Comparison of ENCODE assay signal across 21 cellular contexts in the genomic region with DNA sequence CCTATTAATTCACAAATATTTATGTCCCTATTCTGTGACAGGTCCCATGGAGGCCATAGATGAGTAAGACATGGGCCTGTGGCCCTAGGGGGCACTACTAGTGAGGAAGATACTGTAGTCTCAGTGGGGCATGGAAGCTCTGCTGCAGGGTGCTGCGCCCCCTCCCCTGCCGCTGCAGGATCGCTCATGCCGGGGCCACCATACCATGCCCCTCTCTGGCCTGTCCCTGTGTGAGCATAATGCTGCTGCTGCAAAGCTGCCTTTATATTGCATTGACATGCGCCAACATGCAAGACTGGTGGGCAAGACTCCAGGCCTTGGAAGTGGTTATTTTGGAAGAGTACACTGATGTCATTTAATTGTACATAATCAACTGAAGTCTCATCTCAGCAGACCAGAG.
DNase-seq lines count a peak whose midpoint lies in the region; ATAC-seq and TF ChIP-seq lines count a peak whose summit lies in the region.
"Had no signal": no experiment of that assay in that cellular context is flagged by ENCODE, and none has a peak within 500 bp of the region (broad histone marks: within the 10 kb centered on the region; RNA-seq: fewer than 3 reads in every experiment).

No MANE protein-coding gene starts in this region.

- H2BK120ac ChIP-seq in IMR-90 (ENCODE audit: low read depth, low read length) (peak overlapping the region; percentile 86), mesenchymal stem cell (ENCODE audit: low read depth, low read length) (no peak overlapping the region)

- no peaks in the 10 kb centered on the region for H3K27me3 ChIP-seq in IMR-90 (ENCODE audit: control insufficient read depth, insufficient read depth, low read length)
- peaks cover 0 to 48% of the 10 kb centered on the region in 2 experiments for H3K27me3 ChIP-seq in mesenchymal stem cell (ENCODE audit: control insufficient read depth in 1 of 2, insufficient read depth in 1 of 2, low read length in 2 of 2)
- H3K27me3 ChIP-seq in effector memory CD4-positive, alpha-beta T cell (replicated peaks; ENCODE audit: control insufficient read depth, insufficient read depth, low read length, poor library complexity, severe bottlenecking) = no peaks in the 10 kb centered on the region
- H3K27me3 ChIP-seq: tibial nerve had no signal

- H3K4me1 ChIP-seq in IMR-90 (ENCODE audit: control insufficient read depth, insufficient read depth, low read length) (peaks cover 9% of the 10 kb centered on the region), mesenchymal stem cell (ENCODE audit: control insufficient read depth, insufficient read depth, low read depth, low read length) (no peaks in the 10 kb centered on the region)
- no peaks in the 10 kb centered on the region for H3K4me1 ChIP-seq in effector memory CD4-positive, alpha-beta T cell (ENCODE audit: control insufficient read depth, insufficient read depth, low read length, poor library complexity, severe bottlenecking)
- H3K4me1 ChIP-seq: pancreas, tibial nerve had no signal

- H3K4me3 ChIP-seq in IMR-90 (ENCODE audit: insufficient read depth, low read depth, low read length) (no peak overlapping the region), mesenchymal stem cell (ENCODE audit: insufficient read depth in 1 of 2, low read depth in 1 of 2, low read length in 2 of 2) (no peak overlapping the region)
- H3K4me3 ChIP-seq in effector memory CD4-positive, alpha-beta T cell (ENCODE audit: insufficient read depth, low read depth, low read length, poor library complexity, severe bottlenecking) = no peak overlapping the region
- H3K4me3 ChIP-seq: pancreas, tibial nerve had no signal

- H2AFZ ChIP-seq in IMR-90 (replicated peaks; ENCODE audit: low read length, poor library complexity) (no peak overlapping the region), mesenchymal stem cell (ENCODE audit: low read depth, low read length) (no peak overlapping the region)

- H3K9me3 Mint-ChIP-seq in activated T-cell treated with anti-CD3 and anti-CD28 coated beads, Interleukin-2, amount 50 U/mL, for 72 hours = peaks cover 2 to 5% of the 10 kb centered on the region in 2 donors
- no peaks in the 10 kb centered on the region for H3K9me3 Mint-ChIP-seq in activated T-cell treated with anti-CD3 and anti-CD28 coated beads, Interleukin-2, amount 50 U/mL, for 4 hours
- H3K9me3 Mint-ChIP-seq in activated naive CD8-positive, alpha-beta T cell (ENCODE audit: low read depth) = no peaks in the 10 kb centered on the region
- H3K9me3 Mint-ChIP-seq: WTC11 had no signal

- WGBS in IMR-90 (ENCODE audit: extremely low coverage in 2 of 2, insufficient read length in 1 of 2), 2 experiments = no CpG with 5 or more reads among the region's 5 CpGs
- 100% methylated on average over 5 of the region's 5 CpGs for WGBS in mesenchymal stem cell

- peaks cover 11% of the 10 kb centered on the region for H3K27me3 Mint-ChIP-seq in activated T-cell treated with anti-CD3 and anti-CD28 coated beads, Interleukin-2, amount 50 U/mL, for 72 hours (ENCODE audit: low read depth)
- peaks cover 7% of the 10 kb centered on the region for H3K27me3 Mint-ChIP-seq in activated T-cell treated with anti-CD3 and anti-CD28 coated beads, Interleukin-2, amount 50 U/mL, for 4 hours (ENCODE audit: low read depth)
- peaks cover 3% of the 10 kb centered on the region for H3K27me3 Mint-ChIP-seq in activated naive CD8-positive, alpha-beta T cell

- peak overlapping the region; percentile 22 for H3K27ac Mint-ChIP-seq in activated T-cell treated with anti-CD3 and anti-CD28 coated beads, Interleukin-2, amount 50 U/mL, for 72 hours
- H3K27ac Mint-ChIP-seq in activated naive CD8-positive, alpha-beta T cell = peak overlapping the region; percentile 31
- H3K27ac Mint-ChIP-seq: WTC11 had no signal

- BruUV-seq in IMR-90 (replicated peaks; lab: Mats Ljungman, UMichigan) = no TSS peak

- TF ChIP-seq CTCF in IMR-90 (conservative IDR thresholded peaks at IDR 0.05; ENCODE audit: low read depth, low read length) = no peak

- H2BK15ac ChIP-seq in IMR-90 (ENCODE audit: low read depth, low read length) (peak overlapping the region; percentile 46; the same call in 1 of the 3 replicates), mesenchymal stem cell (ENCODE audit: low read depth, poor library complexity, severe bottlenecking) (no peak overlapping the region)

- H3K9me3 ChIP-seq in IMR-90 (ENCODE audit: control insufficient read depth, insufficient read depth, low read length) (no peaks in the 10 kb centered on the region), mesenchymal stem cell (ENCODE audit: control insufficient read depth, low read length) (no peaks in the 10 kb centered on the region)
- no peaks in the 10 kb centered on the region for H3K9me3 ChIP-seq in effector memory CD4-positive, alpha-beta T cell (ENCODE audit: control insufficient read depth, low read length)
- H3K9me3 ChIP-seq: pancreas had no signal

- dilution Hi-C loops in IMR-90 (cut with HindIII; ENCODE audit: low sequenced_read_pairs, unreplicated experiment) = no loop called here

- H3K14ac ChIP-seq in IMR-90 (replicated peaks; ENCODE audit: low read depth, low read length) (peak overlapping the region; percentile 58), mesenchymal stem cell (ENCODE audit: low read length in 2 of 2) (no peak overlapping the region)

- H3K79me1 ChIP-seq in IMR-90 (ENCODE audit: low read depth in 1 of 2, low read length in 2 of 2) (peaks cover 42 to 85% of the 10 kb centered on the region in 2 experiments), mesenchymal stem cell (replicated peaks; ENCODE audit: low read length, poor library complexity, severe bottlenecking) (no peaks in the 10 kb centered on the region)

- no peak for DNase-seq in activated T-cell treated with anti-CD3 and anti-CD28 coated beads, Interleukin-2, amount 50 U/mL, for 72 hours
- no peak for DNase-seq in activated T-cell treated with anti-CD3 and anti-CD28 coated beads, Interleukin-2, amount 50 U/mL, for 4 hours
- DNase-seq in IMR-90 (no peak), mesenchymal stem cell (no peak), NCI-H774 (lab: John Stamatoyannopoulos, UW) (no peak)
- no peak for DNase-seq in effector memory CD4-positive, alpha-beta T cell
- DNase-seq: activated gamma-delta T cell treated with Interleukin-2 at 50 U/mL for 16 hours, amygdala, H7, NCI-H1417, NCI-H2081 treated with DMSO at 0.1 percent for 48 hours, NCI-H345, NCI-H82, pancreas, SHP77, small intestine, T-helper 9 cell had no signal

- H2AK5ac ChIP-seq in IMR-90 (ENCODE audit: low read depth, low read length) (peak overlapping the region; percentile 69), mesenchymal stem cell (ENCODE audit: low read length, severe bottlenecking) (no peak overlapping the region)

- TF ChIP-seq RAD21 in IMR-90 (IDR thresholded peaks at IDR 0.05; ENCODE audit: low read length) = no peak

- POLR2A ChIA-PET in IMR-90 (lab: Charles Lee; ENCODE audit: unreplicated experiment) = no interaction called here

- peaks cover 62% of the 10 kb centered on the region for H3K4me1 Mint-ChIP-seq in activated T-cell treated with anti-CD3 and anti-CD28 coated beads, Interleukin-2, amount 50 U/mL, for 72 hours (ENCODE audit: low read depth)
- peaks cover 7% of the 10 kb centered on the region for H3K4me1 Mint-ChIP-seq in activated T-cell treated with anti-CD3 and anti-CD28 coated beads, Interleukin-2, amount 50 U/mL, for 4 hours (ENCODE audit: low read depth)
- peaks cover 10% of the 10 kb centered on the region for H3K4me1 Mint-ChIP-seq in activated naive CD8-positive, alpha-beta T cell (ENCODE audit: low read depth)

- peaks cover 5% of the 10 kb centered on the region; the same call in 1 of the 2 replicates for H4K20me1 ChIP-seq in IMR-90 (ENCODE audit: insufficient read depth, low read length)

- H2AK9ac ChIP-seq in IMR-90 (replicated peaks; ENCODE audit: low read depth, low read length, poor library complexity) = peak overlapping the region; percentile 9

- H2BK5ac ChIP-seq in IMR-90 (ENCODE audit: low read depth, low read length, poor library complexity, severe bottlenecking) (peak overlapping the region; percentile 44), mesenchymal stem cell (ENCODE audit: low read depth, low read length, poor library complexity, severe bottlenecking) (no peak overlapping the region)

- H4K91ac ChIP-seq in IMR-90 (ENCODE audit: insufficient read depth, low read depth, low read length) (peak overlapping the region; percentile 79), mesenchymal stem cell (ENCODE audit: low read length) (no peak overlapping the region)

- H3K9me1 ChIP-seq in IMR-90 (ENCODE audit: insufficient read depth, low read length) = peaks cover 32% of the 10 kb centered on the region

- peaks cover 2% of the 10 kb centered on the region; the same call in 1 of the 2 replicates for H3K36me3 ChIP-seq in IMR-90 (ENCODE audit: control insufficient read depth, insufficient read depth, low read length)
- H3K36me3 ChIP-seq in mesenchymal stem cell (ENCODE audit: control insufficient read depth in 1 of 2, insufficient read depth in 2 of 2, low read depth in 1 of 2, low read length in 2 of 2) = no peaks in the 10 kb centered on the region
- no peaks in the 10 kb centered on the region for H3K36me3 ChIP-seq in effector memory CD4-positive, alpha-beta T cell (ENCODE audit: control insufficient read depth, insufficient read depth, low read length)
- H3K36me3 ChIP-seq: pancreas, tibial nerve had no signal

- H3K4ac ChIP-seq in IMR-90 (ENCODE audit: low read depth, low read length) (peak overlapping the region; percentile 87), mesenchymal stem cell (ENCODE audit: low read depth in 1 of 2, low read length in 2 of 2) (no peak overlapping the region)

- ATAC-seq in activated T-cell treated with anti-CD3 and anti-CD28 coated beads, Interleukin-2, amount 50 U/mL, for 72 hours (replicated peaks in 1 of 2) = peak; percentile 2 to 4
- no peak for ATAC-seq in activated T-cell treated with anti-CD3 and anti-CD28 coated beads, Interleukin-2, amount 50 U/mL, for 4 hours
- ATAC-seq in IMR-90 (ENCODE audit: low read depth) = no peak
- ATAC-seq in GM21576 (IDR thresholded peaks at IDR 0.05; ENCODE audit: unreplicated experiment) = no peak
- ATAC-seq: pancreas, WTC11 had no signal

- H2BK12ac ChIP-seq in mesenchymal stem cell (ENCODE audit: low read length in 2 of 2) = no peak overlapping the region

- no peak overlapping the region for H4K5ac ChIP-seq in IMR-90 (ENCODE audit: low read depth, low read length)

- H3K23ac ChIP-seq in IMR-90 (ENCODE audit: low read depth, low read length) = peak overlapping the region; percentile 31; the same call in 1 of the 2 replicates
- H3K23ac ChIP-seq in mesenchymal stem cell (ENCODE audit: low read length in 2 of 2) = no peak overlapping the region

- intact Hi-C loops in IMR-90 (cut with micrococcal nuclease) = no loop called here

- H3K4me3 Mint-ChIP-seq in activated T-cell treated with anti-CD3 and anti-CD28 coated beads, Interleukin-2, amount 50 U/mL, for 72 hours = peak overlapping the region in 1 of 2 donors; percentile 3
- H3K4me3 Mint-ChIP-seq in activated T-cell treated with anti-CD3 and anti-CD28 coated beads, Interleukin-2, amount 50 U/mL, for 4 hours = no peak overlapping the region
- H3K4me3 Mint-ChIP-seq in activated naive CD8-positive, alpha-beta T cell = no peak overlapping the region
- H3K4me3 Mint-ChIP-seq: WTC11 had no signal

- peak overlapping the region; percentile 94 for H2BK20ac ChIP-seq in IMR-90 (ENCODE audit: low read depth, low read length)

- H4K8ac ChIP-seq in IMR-90 (ENCODE audit: low read depth in 2 of 2, low read length in 2 of 2) = peak overlapping the region; percentile 11 to 73; a peak in 3 of 4 replicates
- H4K8ac ChIP-seq in mesenchymal stem cell (ENCODE audit: low read length) = no peak overlapping the region

- H3K56ac ChIP-seq in IMR-90 (ENCODE audit: extremely low read depth, insufficient read depth, low read length) = peak overlapping the region; percentile 63; the same call in 1 of the 2 replicates

- in situ Hi-C loops in IMR-90 (cut with MboI; ENCODE audit: low sequenced_read_pairs) = no loop called here

- CTCF ChIA-PET in IMR-90 (lab: Yijun Ruan, JAX) = no interaction called here

- TF ChIP-seq POLR2A in IMR-90 (IDR thresholded peaks at IDR 0.05; ENCODE audit: low read depth, low read length) = no peak

- H3K9ac ChIP-seq in IMR-90 (ENCODE audit: low read depth, low read length) (no peak overlapping the region), mesenchymal stem cell (ENCODE audit: low read length) (peak overlapping the region; percentile 65)

- H3K27ac ChIP-seq in IMR-90 (ENCODE audit: insufficient read depth, low read length) (peak overlapping the region; percentile 49), mesenchymal stem cell (ENCODE audit: low read length, poor library complexity, severe bottlenecking) (no peak overlapping the region)
- H3K27ac ChIP-seq in effector memory CD4-positive, alpha-beta T cell (ENCODE audit: insufficient read depth, low read length, poor library complexity, severe bottlenecking) = no peak overlapping the region
- H3K27ac ChIP-seq: pancreas, tibial nerve had no signal

- H3K18ac ChIP-seq in IMR-90 (ENCODE audit: low read depth, low read length) (peak overlapping the region; percentile 57; the same call in 1 of the 2 replicates), mesenchymal stem cell (ENCODE audit: low read depth in 1 of 2, low read length in 2 of 2) (no peak overlapping the region)

- peaks cover 6 to 18% of the 10 kb centered on the region in 2 donors for H3K36me3 Mint-ChIP-seq in activated T-cell treated with anti-CD3 and anti-CD28 coated beads, Interleukin-2, amount 50 U/mL, for 72 hours (ENCODE audit: insufficient read depth in 2 of 2)
- H3K36me3 Mint-ChIP-seq in activated T-cell treated with anti-CD3 and anti-CD28 coated beads, Interleukin-2, amount 50 U/mL, for 4 hours (ENCODE audit: insufficient read depth) = no peaks in the 10 kb centered on the region
- no peaks in the 10 kb centered on the region for H3K36me3 Mint-ChIP-seq in activated naive CD8-positive, alpha-beta T cell
- H3K36me3 Mint-ChIP-seq: WTC11 had no signal

- H3K4me2 ChIP-seq in IMR-90 (ENCODE audit: low read depth, low read length) (no peak overlapping the region), mesenchymal stem cell (ENCODE audit: low read length, poor library complexity, severe bottlenecking) (no peak overlapping the region)

Comparison
In these comparisons a context has a peak if more than half of its experiments do, and no peak if none do; other contexts are left out.
1. ATAC-seq: peak in activated T-cell treated with anti-CD3 and anti-CD28 coated beads, Interleukin-2, amount 50 U/mL, for 72 hours (2 of 2); none in activated T-cell treated with anti-CD3 and anti-CD28 coated beads, Interleukin-2, amount 50 U/mL, for 4 hours (0 of 2), IMR-90 (single experiment) and GM21576 (single experiment).